In genomic region chr1:52179073-52179472, GRCh38 we compare ENCODE assay signal across 1 cellular context.
A peak's percentile ranks its signal among the peaks of the same experiment; 100 is the strongest.
TF ChIP-seq lines count a peak whose summit lies in the region.

No MANE protein-coding gene starts in this region.

TF ChIP-seq in HEK293, 187 proteins besides CTCF, POLR2A, EP300 and RAD21 (continued from another document and continues in another):
- TF ChIP-seq ZSCAN4 (tag by site-specific recombination; IDR thresholded peaks at IDR 0.05), result no peak
- peak; percentile 89 for TF ChIP-seq WT1 (tag by site-specific recombination; IDR thresholded peaks at IDR 0.05)
- TF ChIP-seq ZSCAN18 (tag by site-specific recombination; IDR thresholded peaks at IDR 0.05), result no peak
- TF ChIP-seq ZNF645 (tag by site-specific recombination; IDR thresholded peaks at IDR 0.05), result no peak
- TF ChIP-seq ZNF600 (tag by site-specific recombination; IDR thresholded peaks at IDR 0.05), result no peak
- TF ChIP-seq SP2 (tag by site-specific recombination; IDR thresholded peaks at IDR 0.05), result no peak
- TF ChIP-seq ZNF10 (tag by site-specific recombination; IDR thresholded peaks at IDR 0.05), result no peak; the same call in 1 of the 2 replicates
- TF ChIP-seq KLF1 (tag by site-specific recombination; IDR thresholded peaks at IDR 0.05), result peak; percentile 97
- TF ChIP-seq KLF10 (tag by site-specific recombination; IDR thresholded peaks at IDR 0.05), result no peak
- no peak for TF ChIP-seq ZNF223 (tag by site-specific recombination; IDR thresholded peaks at IDR 0.05)
- no peak for TF ChIP-seq ZNF211 (tag by site-specific recombination; IDR thresholded peaks at IDR 0.05; ENCODE audit: low read depth)
- no peak for TF ChIP-seq ZNF549 (tag by site-specific recombination; IDR thresholded peaks at IDR 0.05)
- no peak for TF ChIP-seq ZNF488 (tag by site-specific recombination; IDR thresholded peaks at IDR 0.05)
- TF ChIP-seq ZFP37 (tag by site-specific recombination; IDR thresholded peaks at IDR 0.05), result no peak
- peak; percentile 56; the same call in 1 of the 2 replicates for TF ChIP-seq ZNF629 (tag by site-specific recombination; IDR thresholded peaks at IDR 0.05)
- TF ChIP-seq ZNF335 (tag by site-specific recombination; conservative IDR thresholded peaks at IDR 0.05), result no peak
- no peak for TF ChIP-seq ZNF2 (tag by site-specific recombination; IDR thresholded peaks at IDR 0.05)
- no peak for TF ChIP-seq ZNF529 (tag by site-specific recombination; IDR thresholded peaks at IDR 0.05; ENCODE audit: insufficient replicate concordance)
- TF ChIP-seq ZNF366 (tag by site-specific recombination; conservative IDR thresholded peaks at IDR 0.05), result 0 out of 2 replicates have a peak, but pooled peaks have one; percentile 39
- no peak for TF ChIP-seq AEBP2 (tag by site-specific recombination; IDR thresholded peaks at IDR 0.05; ENCODE audit: borderline replicate concordance)
- TF ChIP-seq ATF2 (tag by site-specific recombination; IDR thresholded peaks at IDR 0.05; ENCODE audit: low read depth), result no peak
- no peak for TF ChIP-seq ZBTB11 (tag by site-specific recombination; conservative IDR thresholded peaks at IDR 0.05; ENCODE audit: low read depth)
- TF ChIP-seq ZSCAN16 (tag by site-specific recombination; IDR thresholded peaks at IDR 0.05), result no peak
- no peak for TF ChIP-seq ZFP3 (tag by site-specific recombination; IDR thresholded peaks at IDR 0.05; ENCODE audit: low read depth)
- TF ChIP-seq ZNF23 (tag by site-specific recombination; IDR thresholded peaks at IDR 0.05; ENCODE audit: borderline replicate concordance), result no peak
- TF ChIP-seq ZNF202 (tag by site-specific recombination; IDR thresholded peaks at IDR 0.05; ENCODE audit: borderline replicate concordance), result no peak
- TF ChIP-seq ZBTB17 (tag by site-specific recombination; IDR thresholded peaks at IDR 0.05), result peak; percentile 76
- TF ChIP-seq ZNF580 (tag by site-specific recombination; IDR thresholded peaks at IDR 0.05), result no peak
- TF ChIP-seq ZNF670 (tag by site-specific recombination; IDR thresholded peaks at IDR 0.05; ENCODE audit: low read depth), result no peak
- TF ChIP-seq ZBTB6 (tag by site-specific recombination; IDR thresholded peaks at IDR 0.05), result peak; percentile 92
- no peak for TF ChIP-seq ZNF561 (tag by site-specific recombination; IDR thresholded peaks at IDR 0.05; ENCODE audit: borderline replicate concordance)
- TF ChIP-seq ZNF658 (tag by site-specific recombination; IDR thresholded peaks at IDR 0.05), result no peak
- TF ChIP-seq ZFP69B (tag by site-specific recombination; IDR thresholded peaks at IDR 0.05), result no peak
- TF ChIP-seq PRDM6 (tag by site-specific recombination; IDR thresholded peaks at IDR 0.05), result no peak
- no peak for TF ChIP-seq ZNF133 (tag by site-specific recombination; IDR thresholded peaks at IDR 0.05)
- no peak for TF ChIP-seq ZNF521 (tag by site-specific recombination; IDR thresholded peaks at IDR 0.05)
- TF ChIP-seq ZNF544 (tag by site-specific recombination; IDR thresholded peaks at IDR 0.05), result no peak
- no peak for TF ChIP-seq SP3 (tag by site-specific recombination; IDR thresholded peaks at IDR 0.05)
- no peak for TF ChIP-seq ZNF624 (tag by site-specific recombination; IDR thresholded peaks at IDR 0.05)
- TF ChIP-seq BCL11A (tag by site-specific recombination; IDR thresholded peaks at IDR 0.05; ENCODE audit: low read depth), result 0 out of 2 replicates have a peak, but pooled peaks have one; percentile 54
- TF ChIP-seq GLIS1 (tag by site-specific recombination; IDR thresholded peaks at IDR 0.05), result peak; percentile 37
- TF ChIP-seq ZNF664 (tag by site-specific recombination; IDR thresholded peaks at IDR 0.05), result peak; percentile 56; the same call in 1 of the 2 replicates
- no peak for TF ChIP-seq SALL2 (tag by site-specific recombination; IDR thresholded peaks at IDR 0.05; ENCODE audit: borderline replicate concordance)
- peak; percentile 43; the same call in 1 of the 2 replicates for TF ChIP-seq MYNN (tag by site-specific recombination; IDR thresholded peaks at IDR 0.05; ENCODE audit: borderline replicate concordance)
- no peak for TF ChIP-seq ZNF302 (tag by site-specific recombination; IDR thresholded peaks at IDR 0.05; ENCODE audit: low read depth)
- TF ChIP-seq ZNF660 (tag by site-specific recombination; IDR thresholded peaks at IDR 0.05), result no peak
- no peak for TF ChIP-seq ZNF777 (tag by site-specific recombination; IDR thresholded peaks at IDR 0.05; ENCODE audit: borderline replicate concordance)
- TF ChIP-seq ZNF114 (tag by site-specific recombination; IDR thresholded peaks at IDR 0.05), result no peak
- TF ChIP-seq ZNF37A (tag by site-specific recombination; IDR thresholded peaks at IDR 0.05), result no peak
- peak; percentile 43; the same call in 1 of the 2 replicates for TF ChIP-seq PRDM1 (tag by site-specific recombination; IDR thresholded peaks at IDR 0.05)
- TF ChIP-seq ZEB2 (tag by site-specific recombination; IDR thresholded peaks at IDR 0.05), result no peak
- no peak for TF ChIP-seq IKZF3 (tag by site-specific recombination; IDR thresholded peaks at IDR 0.05)
- TF ChIP-seq KLF17 (tag by site-specific recombination; IDR thresholded peaks at IDR 0.05), result peak; percentile 74; the same call in 1 of the 2 replicates
